Comparison of ENCODE assay signal across 12 cellular contexts in the genomic region with DNA sequence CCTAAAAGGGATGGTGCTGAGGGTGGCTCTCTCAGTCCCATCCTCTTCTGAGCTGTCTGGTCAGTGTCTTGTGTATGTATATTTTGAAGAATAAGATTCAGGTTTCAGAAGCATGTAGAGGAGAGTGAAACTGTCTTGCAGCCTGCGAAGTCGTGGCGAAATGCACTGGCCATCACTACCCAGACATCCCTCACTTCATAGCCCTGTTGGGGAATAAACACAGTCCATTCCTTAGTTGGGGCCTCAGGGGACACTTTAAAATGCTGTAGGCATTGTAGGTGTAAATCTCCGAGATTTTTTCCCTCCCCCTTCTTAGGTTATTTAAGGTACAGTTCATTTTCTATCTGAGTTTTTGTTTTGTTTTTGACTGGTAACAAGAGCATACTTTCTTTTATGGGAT.
A peak's percentile ranks its signal among the peaks of the same experiment; 100 is the strongest.
DNase-seq lines count a peak whose midpoint lies in the region; ATAC-seq and TF ChIP-seq lines count a peak whose summit lies in the region.
"Had no signal": no experiment of that assay in that cellular context is flagged by ENCODE, and none has a peak within 500 bp of the region (broad histone marks: within the 10 kb centered on the region; RNA-seq: fewer than 3 reads in every experiment).

No MANE protein-coding gene starts in this region.

- in situ Hi-C loops in transverse colon (cut with MboI; ENCODE audit: low pct_ligation_motif_present in 1 of 4, low pct_unique_long_range_greater_than_20kb in 1 of 4, low sequenced_read_pairs in 3 of 4), result no loop called here

- intact Hi-C loops in transverse colon (cut with DNase I; ENCODE audit: low total_unique reads), result no loop called here

- no peak for ATAC-seq in activated CD8-positive, alpha-beta T cell treated with anti-CD3 and anti-CD28 coated beads, Interleukin-2, amount 10 ng/mL, durations not matched to agents 7 days and 5 days
- ATAC-seq in memory B cell (ENCODE audit: low read depth) (no peak), GM21825 (IDR thresholded peaks at IDR 0.05; ENCODE audit: unreplicated experiment) (no peak)

- no peaks in the 10 kb centered on the region for H3K9me3 Mint-ChIP-seq in activated CD4-positive, alpha-beta T cell treated with anti-CD3 and anti-CD28 coated beads, Interleukin-2, amount 10 ng/mL, durations not matched to agents 7 days and 5 days
- no peaks in the 10 kb centered on the region for H3K9me3 Mint-ChIP-seq in activated CD8-positive, alpha-beta T cell treated with anti-CD3 and anti-CD28 coated beads, Interleukin-2, amount 10 ng/mL, durations not matched to agents 7 days and 5 days (ENCODE audit: insufficient read depth)
- H3K9me3 Mint-ChIP-seq in memory B cell, result no peaks in the 10 kb centered on the region
- H3K9me3 Mint-ChIP-seq: activated CD4-positive, alpha-beta memory T cell treated with anti-CD3 and anti-CD28 coated beads for 36 hours had no signal

- H3K9me3 ChIP-seq in transverse colon, result no peaks in the 10 kb centered on the region

- CTCF ChIA-PET in activated CD4-positive, alpha-beta T cell treated with anti-CD3 and anti-CD28 coated beads, Interleukin-2, amount 10 ng/mL, durations not matched to agents 7 days and 5 days (lab: Charles Lee), result no interaction called here
- CTCF ChIA-PET in activated CD8-positive, alpha-beta T cell treated with anti-CD3 and anti-CD28 coated beads, Interleukin-2, amount 10 ng/mL, durations not matched to agents 7 days and 5 days (lab: Charles Lee), result interaction anchor here (0.8 to 1.1 kb wide), 4 partner anchors 14 to 109 kb away, joined by 3 to 5 read pairs (median 3); no protein-coding TSS in a partner anchor

- peaks cover 36% of the 10 kb centered on the region for H3K36me3 Mint-ChIP-seq in activated CD4-positive, alpha-beta T cell treated with anti-CD3 and anti-CD28 coated beads, Interleukin-2, amount 10 ng/mL, durations not matched to agents 7 days and 5 days (ENCODE audit: low read depth)
- H3K36me3 Mint-ChIP-seq in activated CD8-positive, alpha-beta T cell treated with anti-CD3 and anti-CD28 coated beads, Interleukin-2, amount 10 ng/mL, durations not matched to agents 7 days and 5 days (ENCODE audit: low read depth), result peaks cover 12% of the 10 kb centered on the region
- H3K36me3 Mint-ChIP-seq in memory B cell, result peaks cover 34% of the 10 kb centered on the region

- H3K4me1 Mint-ChIP-seq in activated CD4-positive, alpha-beta T cell treated with anti-CD3 and anti-CD28 coated beads, Interleukin-2, amount 10 ng/mL, durations not matched to agents 7 days and 5 days, result peaks cover 32% of the 10 kb centered on the region
- peaks cover 27% of the 10 kb centered on the region for H3K4me1 Mint-ChIP-seq in activated CD8-positive, alpha-beta T cell treated with anti-CD3 and anti-CD28 coated beads, Interleukin-2, amount 10 ng/mL, durations not matched to agents 7 days and 5 days (ENCODE audit: low read depth)
- H3K4me1 Mint-ChIP-seq in memory B cell, result peaks cover 42% of the 10 kb centered on the region

- H3K27ac Mint-ChIP-seq in activated CD4-positive, alpha-beta T cell treated with anti-CD3 and anti-CD28 coated beads, Interleukin-2, amount 10 ng/mL, durations not matched to agents 7 days and 5 days, result peak overlapping the region; percentile 86
- peak overlapping the region; percentile 54 for H3K27ac Mint-ChIP-seq in activated CD8-positive, alpha-beta T cell treated with anti-CD3 and anti-CD28 coated beads, Interleukin-2, amount 10 ng/mL, durations not matched to agents 7 days and 5 days
- peak overlapping the region; percentile 88 for H3K27ac Mint-ChIP-seq in memory B cell

- H3K27ac ChIP-seq in transverse colon, result peak overlapping the region; percentile 39 to 71 (median 60)

- POLR2A ChIA-PET in activated CD4-positive, alpha-beta T cell treated with anti-CD3 and anti-CD28 coated beads, Interleukin-2, amount 10 ng/mL, durations not matched to agents 7 days and 5 days (lab: Charles Lee), result no interaction called here
- POLR2A ChIA-PET in activated CD8-positive, alpha-beta T cell treated with anti-CD3 and anti-CD28 coated beads, Interleukin-2, amount 10 ng/mL, durations not matched to agents 7 days and 5 days (lab: Charles Lee), result no interaction called here

- no peaks in the 10 kb centered on the region for H3K27me3 Mint-ChIP-seq in activated CD4-positive, alpha-beta T cell treated with anti-CD3 and anti-CD28 coated beads, Interleukin-2, amount 10 ng/mL, durations not matched to agents 7 days and 5 days
- no peaks in the 10 kb centered on the region for H3K27me3 Mint-ChIP-seq in activated CD8-positive, alpha-beta T cell treated with anti-CD3 and anti-CD28 coated beads, Interleukin-2, amount 10 ng/mL, durations not matched to agents 7 days and 5 days (ENCODE audit: low read depth)
- H3K27me3 Mint-ChIP-seq in memory B cell, result no peaks in the 10 kb centered on the region
- H3K27me3 Mint-ChIP-seq: activated CD4-positive, alpha-beta memory T cell treated with anti-CD3 and anti-CD28 coated beads for 36 hours had no signal

- no peak for TF ChIP-seq EP300 in transverse colon (IDR thresholded peaks at IDR 0.05; ENCODE audit: low read depth)

- H3K4me3 Mint-ChIP-seq in activated CD4-positive, alpha-beta T cell treated with anti-CD3 and anti-CD28 coated beads, Interleukin-2, amount 10 ng/mL, durations not matched to agents 7 days and 5 days, result no peak overlapping the region
- no peak overlapping the region for H3K4me3 Mint-ChIP-seq in activated CD8-positive, alpha-beta T cell treated with anti-CD3 and anti-CD28 coated beads, Interleukin-2, amount 10 ng/mL, durations not matched to agents 7 days and 5 days
- H3K4me3 Mint-ChIP-seq in memory B cell, result peak overlapping the region; percentile 8
- H3K4me3 Mint-ChIP-seq: activated CD4-positive, alpha-beta memory T cell treated with anti-CD3 and anti-CD28 coated beads for 36 hours had no signal

- TF ChIP-seq CTCF in transverse colon (IDR thresholded peaks at IDR 0.05), result no peak

- H3K4me1 ChIP-seq in transverse colon, result peaks cover 5 to 42% (median 20%) of the 10 kb centered on the region in 4 donors

- TF ChIP-seq POLR2A in transverse colon (IDR thresholded peaks at IDR 0.05), result no peak

- H3K4me3 ChIP-seq in transverse colon, result no peak overlapping the region

- 51 to 58% methylated on average over 3 to 4 of the region's 4 CpGs for WGBS in transverse colon (ENCODE audit: low coverage in 1 of 2), 2 donors

- H3K36me3 ChIP-seq in transverse colon, result peaks cover 0 to 62% (median 21%) of the 10 kb centered on the region in 4 donors

- H3K27me3 ChIP-seq in transverse colon, result no peaks in the 10 kb centered on the region

- no peak for DNase-seq in activated CD4-positive, alpha-beta T cell treated with anti-CD3 and anti-CD28 coated beads, Interleukin-2, amount 10 ng/mL, durations not matched to agents 7 days and 5 days
- no peak for DNase-seq in activated CD4-positive, alpha-beta T cell treated with anti-CD3 and anti-CD28 coated beads for 4 hours
- DNase-seq in activated CD8-positive, alpha-beta T cell treated with anti-CD3 and anti-CD28 coated beads, Interleukin-2, amount 10 ng/mL, durations not matched to agents 7 days and 5 days, result no peak
- DNase-seq in memory B cell (ENCODE audit: low spot score in 2 of 2) (no peak), transverse colon (no peak), COLO829 (ENCODE audit: low spot score) (no peak), NCI-H69 (lab: John Stamatoyannopoulos, UW) (no peak)
- DNase-seq: ACHN, hypothalamus, NCI-H187 treated with DMSO at 0.1 percent for 48 hours had no signal
